12 cellular contexts compared by ENCODE assay signal in genomic region chr19:50657222-50657669, GRCh38. TPM values are rescaled to one million over a fixed set of nuclear protein-coding genes. Genes with fewer than 3 reads are reported as not detected.
A peak's percentile ranks its signal among the peaks of the same experiment; 100 is the strongest.
DNase-seq lines count a peak whose midpoint lies in the region; FAIRE-seq and TF ChIP-seq lines count a peak whose summit lies in the region.
"Had no signal": no experiment of that assay in that cellular context is flagged by ENCODE, and none has a peak within 500 bp of the region (broad histone marks: within the 10 kb centered on the region; RNA-seq: fewer than 3 reads in every experiment).

No MANE protein-coding gene starts in this region.

- peaks cover 7% of the 10 kb centered on the region; the same call in 1 of the 2 replicates for H3F3A ChIP-seq in GM23248 (ENCODE audit: insufficient read depth)

- peak overlapping the region; percentile 54 for H3K27ac Mint-ChIP-seq in activated naive CD8-positive, alpha-beta T cell
- H3K27ac Mint-ChIP-seq in mesothelial cell of epicardium = peak overlapping the region; percentile 51

- no peaks in the 10 kb centered on the region for H3K9me2 ChIP-seq in GM23248 (ENCODE audit: insufficient read depth)

- peak overlapping the region; percentile 51; the same call in 1 of the 2 replicates for H3K27ac ChIP-seq in ACC112 (ENCODE audit: low read depth, low read length)
- H3K27ac ChIP-seq in GM23248 = peak overlapping the region; percentile 78

- TF ChIP-seq POLR2A in H54 (IDR thresholded peaks at IDR 0.05; ENCODE audit: low read depth, low read length) = no peak

- no peaks in the 10 kb centered on the region for H3K9me3 ChIP-seq in GM23248 (ENCODE audit: low read depth)
- H3K9me3 ChIP-seq: prostate gland had no signal

- H3K36me3 Mint-ChIP-seq in activated naive CD8-positive, alpha-beta T cell = peaks cover 3% of the 10 kb centered on the region
- no peaks in the 10 kb centered on the region for H3K36me3 Mint-ChIP-seq in mesothelial cell of epicardium

- H3K4me1 ChIP-seq in ACC112 (ENCODE audit: control insufficient read depth, insufficient read depth, low read length, unreplicated experiment) (no peaks in the 10 kb centered on the region), GM23248 (ENCODE audit: insufficient read depth) (no peaks in the 10 kb centered on the region)
- H3K4me1 ChIP-seq: prostate gland had no signal

- H3K4me3 Mint-ChIP-seq in activated naive CD8-positive, alpha-beta T cell = peak overlapping the region; percentile 86
- peak overlapping the region; percentile 83 for H3K4me3 Mint-ChIP-seq in mesothelial cell of epicardium

- H3K36me3 ChIP-seq in ACC112 (ENCODE audit: insufficient read depth, low read length) (no peaks in the 10 kb centered on the region), GM23248 (ENCODE audit: low read depth) (no peaks in the 10 kb centered on the region)
- H3K36me3 ChIP-seq: prostate gland had no signal

- peaks cover 5% of the 10 kb centered on the region for H3K9me3 Mint-ChIP-seq in activated naive CD8-positive, alpha-beta T cell (ENCODE audit: low read depth)
- H3K9me3 Mint-ChIP-seq in mesothelial cell of epicardium = peaks cover 6% of the 10 kb centered on the region

- in situ Hi-C loops in GM23248 (cut with MboI) = no loop called here
- in situ Hi-C loops in KBM-7 (cut with MboI; ENCODE audit: low pct_unique_long_range_greater_than_20kb, low sequenced_read_pairs) = no loop called here

- H3K4me3 ChIP-seq in ACC112 (ENCODE audit: low read depth, low read length) (peak overlapping the region; percentile 67), GM23248 (no peak overlapping the region; the same call in 1 of the 2 replicates)
- H3K4me3 ChIP-seq: body of pancreas had no signal

- TF ChIP-seq CTCF in mesothelial cell of epicardium (IDR thresholded peaks at IDR 0.05; ENCODE audit: unreplicated experiment) = no peak

- no peak overlapping the region for H3K9ac ChIP-seq in GM23248

- no peaks in the 10 kb centered on the region for H4K20me1 ChIP-seq in GM23248 (ENCODE audit: insufficient read depth)

- no peak overlapping the region for H3K4me2 ChIP-seq in GM23248 (ENCODE audit: unreplicated experiment)

- peaks cover 20% of the 10 kb centered on the region for H3K4me1 Mint-ChIP-seq in activated naive CD8-positive, alpha-beta T cell (ENCODE audit: low read depth)
- peaks cover 16% of the 10 kb centered on the region for H3K4me1 Mint-ChIP-seq in mesothelial cell of epicardium

- DNase-seq in GM23248 = no peak
- no peak for DNase-seq in mesothelial cell of epicardium (ENCODE audit: low spot score in 2 of 2, unreplicated experiment in 2 of 2)
- no peak for DNase-seq in activated CD4-positive, CD25-positive, alpha-beta regulatory T cell (lab: John Stamatoyannopoulos, UW)
- no peak for DNase-seq in H54 (ENCODE audit: insufficient read length, low spot score)
- no peak for DNase-seq in KBM-7
- DNase-seq in DMS53 treated with DMSO at 0.1 percent for 48 hours (lab: John Stamatoyannopoulos, UW; ENCODE audit: unreplicated experiment) = no peak

- no peak overlapping the region for H2AFZ ChIP-seq in ACC112 (ENCODE audit: low read length, unreplicated experiment)
- H2AFZ ChIP-seq in GM23248 = peak overlapping the region; percentile 82; the same call in 1 of the 2 replicates

- H3K27me3 ChIP-seq in ACC112 (ENCODE audit: insufficient read depth, low read length) (peaks cover 32% of the 10 kb centered on the region; the same call in 1 of the 2 replicates), GM23248 (replicated peaks; ENCODE audit: insufficient read depth) (peaks cover under 1% of the 10 kb centered on the region)

- H3K27me3 Mint-ChIP-seq in activated naive CD8-positive, alpha-beta T cell = peaks cover 36% of the 10 kb centered on the region
- H3K27me3 Mint-ChIP-seq in mesothelial cell of epicardium (ENCODE audit: low read depth) = peaks cover 91% of the 10 kb centered on the region

- no peak for FAIRE-seq in H54 (lab: Jason Lieb, UNC)
- FAIRE-seq: D721Med had no signal

- WGBS in GM23248 (ENCODE audit: low coverage in 1 of 2, low lambda C conversion rate in 2 of 2, missing lambda C conversion rate in 2 of 2), 2 experiments = 36 to 39% methylated on average over 6 of the region's 6 CpGs

- no peaks in the 10 kb centered on the region for H3K79me2 ChIP-seq in ACC112 (ENCODE audit: control insufficient read depth, insufficient read depth, low read length, unreplicated experiment)
- H3K79me2 ChIP-seq in GM23248 (ENCODE audit: insufficient read depth) = no peaks in the 10 kb centered on the region

RNA-seq across cellular contexts. Expression of gene C19orf81, which starts 8.0 kb away (rescaled TPM):
- not detected in 2 replicates for total RNA-seq in GM23248 (2014; rRNA removed; shearing (Covaris generic))
- 1.1 and 1.6 TPM in 2 replicates for polyA plus RNA-seq in GM23248 (2016; fragmentation: Nextera tagmentation; extraction: Ambion mirVana)
- total RNA-seq in mesothelial cell of epicardium = 3.0 to 5.0 TPM (median 3.5 TPM) in 3 replicates
- total RNA-seq: body of pancreas had no signal
- polyA plus RNA-seq: thymus had no signal

RNA-seq across cellular contexts. Expression of gene SYT3, which starts 17.6 kb away (rescaled TPM):
- not detected in 2 replicates for total RNA-seq in GM23248 (2014; rRNA removed; shearing (Covaris generic))
- not detected in 2 replicates for polyA plus RNA-seq in GM23248 (2016; fragmentation: Nextera tagmentation; extraction: Ambion mirVana)
- total RNA-seq in mesothelial cell of epicardium = 0.31 to 0.77 TPM (median 0.60 TPM) in 3 replicates
